ENCODE assay signal across 1 cellular context in the genomic region with DNA sequence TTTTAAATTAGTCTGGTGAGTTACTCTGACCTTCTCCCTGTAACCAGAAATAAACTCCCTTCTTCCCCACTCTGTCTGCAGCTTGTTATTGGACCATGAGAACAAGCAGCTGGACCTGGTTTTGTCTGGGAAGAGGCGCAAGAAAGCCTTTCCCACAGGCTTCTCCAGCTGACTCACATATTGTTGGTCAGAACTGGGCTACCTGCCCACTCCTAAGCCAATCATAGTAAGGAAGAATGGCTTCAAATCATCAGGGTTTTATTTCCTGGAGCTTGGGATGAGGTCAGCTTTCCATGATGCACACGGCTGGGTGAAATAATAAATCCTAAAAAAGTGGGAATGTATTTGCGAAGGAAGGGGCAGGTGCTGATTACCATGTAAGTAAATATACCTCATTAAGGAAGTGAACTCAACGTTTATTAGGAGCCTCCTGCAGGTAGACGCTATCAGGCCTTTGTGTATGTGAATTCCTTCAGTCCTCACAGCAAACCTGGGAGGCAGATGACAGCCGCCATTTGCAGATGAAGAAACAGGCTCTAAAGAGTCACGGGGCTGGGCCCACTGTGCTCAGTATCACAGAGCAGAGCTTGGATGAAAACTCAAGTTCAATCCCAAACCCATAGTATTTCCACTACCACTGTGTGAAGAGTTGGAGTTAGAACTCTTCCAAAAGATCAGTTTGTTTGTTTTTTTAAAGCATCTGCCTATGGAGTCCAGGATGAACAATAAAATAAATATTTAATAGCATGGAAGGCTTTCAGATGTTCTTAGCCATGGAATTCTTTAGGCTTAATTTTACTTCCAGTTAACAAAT.
TF ChIP-seq lines count a peak whose summit lies in the region.

No MANE protein-coding gene starts in this region.

TF ChIP-seq in HEK293, 187 proteins besides CTCF, POLR2A, EP300 and RAD21 (continued from another document):
- TF ChIP-seq, protein P1, sequence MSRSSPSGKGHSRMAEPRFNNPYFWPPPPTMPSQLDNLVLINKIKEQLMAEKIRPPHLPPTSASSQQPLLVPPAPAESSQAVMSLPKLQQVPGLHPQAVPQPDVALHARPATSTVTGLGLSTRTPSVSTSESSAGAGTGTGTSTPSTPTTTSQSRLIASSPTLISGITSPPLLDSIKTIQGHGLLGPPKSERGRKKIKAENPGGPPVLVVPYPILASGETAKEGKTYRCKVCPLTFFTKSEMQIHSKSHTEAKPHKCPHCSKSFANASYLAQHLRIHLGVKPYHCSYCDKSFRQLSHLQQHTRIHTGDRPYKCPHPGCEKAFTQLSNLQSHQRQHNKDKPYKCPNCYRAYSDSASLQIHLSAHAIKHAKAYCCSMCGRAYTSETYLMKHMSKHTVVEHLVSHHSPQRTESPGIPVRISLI (tag by site-specific recombination; IDR thresholded peaks at IDR 0.05): no peak
- TF ChIP-seq, protein P2, sequence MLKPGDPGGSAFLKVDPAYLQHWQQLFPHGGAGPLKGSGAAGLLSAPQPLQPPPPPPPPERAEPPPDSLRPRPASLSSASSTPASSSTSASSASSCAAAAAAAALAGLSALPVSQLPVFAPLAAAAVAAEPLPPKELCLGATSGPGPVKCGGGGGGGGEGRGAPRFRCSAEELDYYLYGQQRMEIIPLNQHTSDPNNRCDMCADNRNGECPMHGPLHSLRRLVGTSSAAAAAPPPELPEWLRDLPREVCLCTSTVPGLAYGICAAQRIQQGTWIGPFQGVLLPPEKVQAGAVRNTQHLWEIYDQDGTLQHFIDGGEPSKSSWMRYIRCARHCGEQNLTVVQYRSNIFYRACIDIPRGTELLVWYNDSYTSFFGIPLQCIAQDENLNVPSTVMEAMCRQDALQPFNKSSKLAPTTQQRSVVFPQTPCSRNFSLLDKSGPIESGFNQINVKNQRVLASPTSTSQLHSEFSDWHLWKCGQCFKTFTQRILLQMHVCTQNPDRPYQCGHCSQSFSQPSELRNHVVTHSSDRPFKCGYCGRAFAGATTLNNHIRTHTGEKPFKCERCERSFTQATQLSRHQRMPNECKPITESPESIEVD (tag by site-specific recombination; IDR thresholded peaks at IDR 0.05): no peak
- no peak for TF ChIP-seq ZFP41 (tag by site-specific recombination; IDR thresholded peaks at IDR 0.05; ENCODE audit: borderline replicate concordance)
- TF ChIP-seq SP2 (tag by site-specific recombination; IDR thresholded peaks at IDR 0.05): peak; percentile 47
- TF ChIP-seq ZNF664 (tag by site-specific recombination; IDR thresholded peaks at IDR 0.05): no peak
- TF ChIP-seq GFI1B (tag by site-specific recombination; IDR thresholded peaks at IDR 0.05): no peak
- no peak; the same call in 1 of the 2 replicates for TF ChIP-seq ZNF366 (tag by site-specific recombination; conservative IDR thresholded peaks at IDR 0.05)
- TF ChIP-seq ZNF837 (tag by site-specific recombination; IDR thresholded peaks at IDR 0.05): no peak
- no peak for TF ChIP-seq ZNF211 (tag by site-specific recombination; IDR thresholded peaks at IDR 0.05; ENCODE audit: low read depth)
- no peak for TF ChIP-seq KLF16 (tag by site-specific recombination; IDR thresholded peaks at IDR 0.05)
- no peak for TF ChIP-seq ZNF514 (tag by site-specific recombination; IDR thresholded peaks at IDR 0.05)
- no peak for TF ChIP-seq ZNF501 (tag by site-specific recombination; IDR thresholded peaks at IDR 0.05)
- no peak for TF ChIP-seq ZNF654 (tag by site-specific recombination; IDR thresholded peaks at IDR 0.05; ENCODE audit: low read depth)
- TF ChIP-seq ZNF416 (tag by site-specific recombination; IDR thresholded peaks at IDR 0.05): no peak
- no peak for TF ChIP-seq ZEB2 (tag by site-specific recombination; IDR thresholded peaks at IDR 0.05)
- TF ChIP-seq, protein P3, sequence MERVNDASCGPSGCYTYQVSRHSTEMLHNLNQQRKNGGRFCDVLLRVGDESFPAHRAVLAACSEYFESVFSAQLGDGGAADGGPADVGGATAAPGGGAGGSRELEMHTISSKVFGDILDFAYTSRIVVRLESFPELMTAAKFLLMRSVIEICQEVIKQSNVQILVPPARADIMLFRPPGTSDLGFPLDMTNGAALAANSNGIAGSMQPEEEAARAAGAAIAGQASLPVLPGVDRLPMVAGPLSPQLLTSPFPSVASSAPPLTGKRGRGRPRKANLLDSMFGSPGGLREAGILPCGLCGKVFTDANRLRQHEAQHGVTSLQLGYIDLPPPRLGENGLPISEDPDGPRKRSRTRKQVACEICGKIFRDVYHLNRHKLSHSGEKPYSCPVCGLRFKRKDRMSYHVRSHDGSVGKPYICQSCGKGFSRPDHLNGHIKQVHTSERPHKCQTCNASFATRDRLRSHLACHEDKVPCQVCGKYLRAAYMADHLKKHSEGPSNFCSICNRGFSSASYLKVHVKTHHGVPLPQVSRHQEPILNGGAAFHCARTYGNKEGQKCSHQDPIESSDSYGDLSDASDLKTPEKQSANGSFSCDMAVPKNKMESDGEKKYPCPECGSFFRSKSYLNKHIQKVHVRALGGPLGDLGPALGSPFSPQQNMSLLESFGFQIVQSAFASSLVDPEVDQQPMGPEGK (tag by site-specific recombination; IDR thresholded peaks at IDR 0.05): no peak
